8 cellular contexts compared by ENCODE assay signal in genomic region chr16:86554599-86554916, GRCh38. TPM values are rescaled to one million over a fixed set of nuclear protein-coding genes. Genes with fewer than 3 reads are reported as not detected.
DNase-seq lines count a peak whose midpoint lies in the region; ATAC-seq, FAIRE-seq and TF ChIP-seq lines count a peak whose summit lies in the region.

No MANE protein-coding gene starts in this region.

- DNase-seq in SJSA1 (ENCODE audit: low read depth in 1 of 2, low spot score in 2 of 2) (peak in 1 of 2 experiments; percentile 16), fibroblast of villous mesenchyme (ENCODE audit: low read depth) (no peak), H54 (ENCODE audit: insufficient read length, low spot score) (no peak)
- DNase-seq in stimulated activated CD4-positive, alpha-beta T cell treated with anti-CD3 and anti-CD28 coated beads, Interleukin-2, amount 100 ng/mL, for 24 hours: no peak

- H3K27ac ChIP-seq in SJSA1: peak overlapping the region; percentile 83
- peak overlapping the region; percentile 80 for H3K27ac ChIP-seq in rectal smooth muscle tissue (ENCODE audit: low read depth, low read length)

- TF ChIP-seq POLR2A in H54 (IDR thresholded peaks at IDR 0.05; ENCODE audit: low read depth, low read length): no peak

- ATAC-seq in GM19035 (IDR thresholded peaks at IDR 0.05; ENCODE audit: unreplicated experiment) (peak; percentile 14), HG02798 (IDR thresholded peaks at IDR 0.05; ENCODE audit: poor library complexity, unreplicated experiment) (no peak), GM18861 (IDR thresholded peaks at IDR 0.05; ENCODE audit: unreplicated experiment) (no peak)

- H3K4me1 ChIP-seq in SJSA1 (replicated peaks) (peaks cover 15% of the 10 kb centered on the region), rectal smooth muscle tissue (ENCODE audit: control insufficient read depth, insufficient read depth, low read length) (peaks cover 4% of the 10 kb centered on the region)

- H3K27me3 ChIP-seq in SJSA1 (replicated peaks) (no peaks in the 10 kb centered on the region), rectal smooth muscle tissue (ENCODE audit: control insufficient read depth, insufficient read depth, low read length) (no peaks in the 10 kb centered on the region)

- H3K36me3 ChIP-seq in SJSA1 (peaks cover 30% of the 10 kb centered on the region), rectal smooth muscle tissue (ENCODE audit: control insufficient read depth, insufficient read depth, low read length) (peaks cover 3% of the 10 kb centered on the region)

- TF ChIP-seq CTCF in fibroblast of villous mesenchyme (IDR thresholded peaks at IDR 0.05; ENCODE audit: insufficient read depth, low read depth, low read length): no peak

- peak overlapping the region; percentile 75 for H3K4me3 ChIP-seq in SJSA1
- H3K4me3 ChIP-seq in fibroblast of villous mesenchyme (ENCODE audit: low read depth, low read length): peak overlapping the region; percentile 97
- H3K4me3 ChIP-seq in rectal smooth muscle tissue (ENCODE audit: low read length): peak overlapping the region; percentile 97

- peak overlapping the region; percentile 93 for H3K9ac ChIP-seq in rectal smooth muscle tissue (ENCODE audit: low read length)

- no peak for FAIRE-seq in H54 (lab: Jason Lieb, UNC)

- H3K9me3 ChIP-seq in SJSA1 (replicated peaks): no peaks in the 10 kb centered on the region

RNA-seq across cellular contexts. Expression of gene MTHFSD, which starts 0.5 kb away (rescaled TPM):
- 9.4 and 11.7 TPM in 2 replicates for total RNA-seq in SJSA1 (2014; rRNA removed; shearing (Covaris generic))
- 11.6 and 14.7 TPM in 2 replicates for total RNA-seq in fibroblast of villous mesenchyme

RNA-seq across cellular contexts. Expression of gene FOXC2, which starts 12.1 kb away (rescaled TPM):
- total RNA-seq in SJSA1 (2014; rRNA removed; shearing (Covaris generic)): 3.9 and 5.5 TPM in 2 replicates
- 0.64 TPM in 1 of 2 replicates, not detected in the other for total RNA-seq in fibroblast of villous mesenchyme

RNA-seq across cellular contexts. Expression of gene FOXL1, which starts 23.8 kb away (rescaled TPM):
- 39.4 and 43.2 TPM in 2 replicates for total RNA-seq in SJSA1 (2014; rRNA removed; shearing (Covaris generic))
- total RNA-seq in fibroblast of villous mesenchyme: 0.86 and 3.5 TPM in 2 replicates

RNA-seq across cellular contexts. Expression of gene FOXF1, which starts 44.2 kb away (rescaled TPM):
- total RNA-seq in SJSA1 (2014; rRNA removed; shearing (Covaris generic)): 25.7 and 34.7 TPM in 2 replicates
- 5.2 and 10.3 TPM in 2 replicates for total RNA-seq in fibroblast of villous mesenchyme
